ENCODE assay signal across 2 cellular contexts in the genomic region with DNA sequence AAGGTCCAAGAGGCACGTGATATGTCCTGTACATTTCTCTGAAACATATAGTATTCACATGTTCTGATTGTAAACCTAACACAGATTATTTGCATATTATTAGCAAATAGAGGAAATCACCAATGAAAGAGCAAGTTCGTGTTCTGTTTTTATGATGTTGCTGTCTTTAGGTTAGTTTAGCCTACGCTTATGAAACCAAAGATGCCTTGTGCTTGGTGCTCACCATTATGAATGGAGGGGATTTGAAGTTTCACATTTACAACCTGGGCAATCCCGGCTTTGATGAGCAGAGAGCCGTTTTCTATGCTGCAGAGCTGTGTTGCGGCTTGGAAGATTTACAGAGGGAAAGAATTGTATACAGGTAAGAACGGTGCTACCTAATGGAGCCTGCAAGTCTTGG.
A peak's percentile ranks its signal among the peaks of the same experiment; 100 is the strongest.
TF ChIP-seq lines count a peak whose summit lies in the region.

No MANE protein-coding gene starts in this region.

TF ChIP-seq in GM12891, 5 proteins besides CTCF, POLR2A, EP300 and RAD21:
- no peak for TF ChIP-seq SPI1 (IDR thresholded peaks at IDR 0.05; ENCODE audit: low read depth, low read length)
- no peak for TF ChIP-seq POLR2AphosphoS5 (IDR thresholded peaks at IDR 0.05; ENCODE audit: low read depth, low read length)
- TF ChIP-seq PAX5 (IDR thresholded peaks at IDR 0.05; ENCODE audit: insufficient read depth, low read length, severe bottlenecking), result no peak
- TF ChIP-seq POU2F2 (IDR thresholded peaks at IDR 0.05; ENCODE audit: low read depth, low read length), result no peak
- no peak for TF ChIP-seq TAF1 (IDR thresholded peaks at IDR 0.05; ENCODE audit: low read depth, low read length)
TF ChIP-seq in GM12891: peak in this region for 0.

TF ChIP-seq in GM12878, 131 proteins besides CTCF, POLR2A, EP300 and RAD21:
- no peak for TF ChIP-seq FOXK2 (IDR thresholded peaks at IDR 0.05)
- TF ChIP-seq ASH2L (IDR thresholded peaks at IDR 0.05; ENCODE audit: borderline replicate concordance, low read depth), result no peak
- TF ChIP-seq FOXM1 (IDR thresholded peaks at IDR 0.05; ENCODE audit: low read depth, low read length), result 0 out of 2 replicates have a peak, but pooled peaks have one; percentile 24
- no peak for TF ChIP-seq IRF4 (IDR thresholded peaks at IDR 0.05; ENCODE audit: low read depth, low read length)
- TF ChIP-seq CREM (IDR thresholded peaks at IDR 0.05; ENCODE audit: low read depth), result peak; percentile 33; the same call in 1 of the 2 replicates
- peak; percentile 31; the same call in 1 of the 2 replicates for TF ChIP-seq NFIC (IDR thresholded peaks at IDR 0.05; ENCODE audit: low read depth, low read length)
- TF ChIP-seq BHLHE40 (IDR thresholded peaks at IDR 0.05; ENCODE audit: borderline replicate concordance in 1 of 2, low read depth in 2 of 2, low read length in 1 of 2), result peak in 1 of 2 experiments; percentile 39; a peak in 1 of 4 replicates
- no peak for TF ChIP-seq BACH1 (IDR thresholded peaks at IDR 0.05; ENCODE audit: borderline replicate concordance)
- 0 out of 2 replicates have a peak, but pooled peaks have one; percentile 40 for TF ChIP-seq JUNB (IDR thresholded peaks at IDR 0.05)
- no peak for TF ChIP-seq E2F8 (IDR thresholded peaks at IDR 0.05; ENCODE audit: low read depth, partially characterized antibody)
- TF ChIP-seq HSF1 (IDR thresholded peaks at IDR 0.05; ENCODE audit: low read depth, low read length), result no peak
- no peak for TF ChIP-seq NKRF (conservative IDR thresholded peaks at IDR 0.05)
- TF ChIP-seq, protein P1, sequence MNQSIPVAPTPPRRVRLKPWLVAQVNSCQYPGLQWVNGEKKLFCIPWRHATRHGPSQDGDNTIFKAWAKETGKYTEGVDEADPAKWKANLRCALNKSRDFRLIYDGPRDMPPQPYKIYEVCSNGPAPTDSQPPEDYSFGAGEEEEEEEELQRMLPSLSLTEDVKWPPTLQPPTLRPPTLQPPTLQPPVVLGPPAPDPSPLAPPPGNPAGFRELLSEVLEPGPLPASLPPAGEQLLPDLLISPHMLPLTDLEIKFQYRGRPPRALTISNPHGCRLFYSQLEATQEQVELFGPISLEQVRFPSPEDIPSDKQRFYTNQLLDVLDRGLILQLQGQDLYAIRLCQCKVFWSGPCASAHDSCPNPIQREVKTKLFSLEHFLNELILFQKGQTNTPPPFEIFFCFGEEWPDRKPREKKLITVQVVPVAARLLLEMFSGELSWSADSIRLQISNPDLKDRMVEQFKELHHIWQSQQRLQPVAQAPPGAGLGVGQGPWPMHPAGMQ (IDR thresholded peaks at IDR 0.05; ENCODE audit: borderline replicate concordance), result no peak
- peak; percentile 38; the same call in 1 of the 2 replicates for TF ChIP-seq RUNX3 (IDR thresholded peaks at IDR 0.05; ENCODE audit: low read length)
TF ChIP-seq in GM12878: peak in this region for 6.
